1 cellular context compared by ENCODE assay signal in genomic region chr3:49513494-49514179, GRCh38.
TF ChIP-seq lines count a peak whose summit lies in the region.

No MANE protein-coding gene starts in this region.

TF ChIP-seq in HepG2, 621 proteins besides CTCF, POLR2A, EP300 and RAD21:
- TF ChIP-seq PCBP2 (optimal IDR thresholded peaks at IDR 0.05; ENCODE audit: low read depth, low read length, poor library complexity, severe bottlenecking) = no peak
- TF ChIP-seq FOXK2 (IDR thresholded peaks at IDR 0.05) = no peak
- no peak for TF ChIP-seq MED1 (CRISPR knock-in tag; IDR thresholded peaks at IDR 0.05)
